Comparison of ENCODE assay signal across 8 cellular contexts in genomic region chr11:75399344-75400109, GRCh38. TPM values are rescaled to one million over a fixed set of nuclear protein-coding genes. Genes with fewer than 3 reads are reported as not detected.
DNase-seq lines count a peak whose midpoint lies in the region; ATAC-seq lines count a peak whose summit lies in the region.

RPS3 (plus strand) TSS chr11:75399518; CDS start chr11:75399548, 30 bp downstream.

- DNase-seq in AG20443 (ENCODE audit: low spot score) = peak; percentile 95
- peak; percentile 93 to 96 for DNase-seq in NCI-H446 (lab: John Stamatoyannopoulos, UW)
- peak; percentile 87 for DNase-seq in activated CD4-positive, CD25-positive, alpha-beta regulatory T cell treated with anti-CD3 and anti-CD28 coated beads, Interleukin-2, amount 50 U/mL, for 72 hours
- peak; percentile 93 for DNase-seq in cerebellum (ENCODE audit: low spot score)
- peak; percentile 91 for DNase-seq in kidney glomerular epithelial cell (lab: John Stamatoyannopoulos, UW)
- peak; percentile 68 to 70 for DNase-seq in stimulated activated CD4-positive, alpha-beta T cell treated with anti-CD3 and anti-CD28 coated beads, Interleukin-1b, Interleukin-23, amount 100 ng/mL, for 1 hour (ENCODE audit: low read depth in 2 of 2)

- ATAC-seq in GM19023 (IDR thresholded peaks at IDR 0.05; ENCODE audit: unreplicated experiment) (peak; percentile 81), HG03280 (IDR thresholded peaks at IDR 0.05; ENCODE audit: unreplicated experiment) (peak; percentile 91)

RNA-seq across cellular contexts. Expression of gene RPS3, which starts in this region (rescaled TPM):
- 564 TPM for total RNA-seq in cerebellum

Comparison
In these comparisons a context has a peak if more than half of its experiments do, and no peak if none do; other contexts are left out.
1. Peak in every context shown above with its lines: DNase-seq and ATAC-seq.